17 cellular contexts compared by ENCODE assay signal in the genomic region with DNA sequence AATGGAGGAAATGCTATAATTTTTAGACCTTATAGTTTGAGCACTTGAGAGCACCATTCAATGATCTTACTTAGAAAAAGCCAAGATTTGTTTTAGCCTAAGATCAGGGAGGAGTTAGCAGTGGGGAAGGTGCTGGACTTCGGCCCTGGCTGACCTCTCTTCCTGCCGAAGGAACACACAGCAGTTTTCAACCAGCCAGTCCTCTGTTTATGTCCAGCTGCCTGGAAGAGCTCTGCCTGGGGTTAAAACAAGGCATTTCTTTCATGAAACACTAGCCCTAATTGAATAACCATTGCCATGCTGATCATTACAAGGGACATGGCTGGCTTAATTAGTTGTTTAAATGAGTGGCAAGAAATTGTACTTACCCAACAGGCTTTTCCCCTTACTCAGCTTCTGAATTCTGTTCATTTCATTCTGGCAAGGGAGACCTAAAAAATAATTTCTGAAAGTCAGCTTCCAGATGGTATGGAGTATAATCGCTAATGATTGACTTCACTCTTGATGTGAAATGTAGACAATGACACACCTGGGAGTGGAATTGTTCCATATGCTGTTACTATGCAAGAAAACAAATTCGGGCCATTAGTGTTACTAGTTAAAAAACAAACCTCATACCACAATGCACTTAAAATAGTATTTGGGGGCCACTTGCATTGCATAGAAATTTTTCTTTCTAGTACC.
DNase-seq lines count a peak whose midpoint lies in the region; ATAC-seq, FAIRE-seq and TF ChIP-seq lines count a peak whose summit lies in the region.
"Had no signal": no experiment of that assay in that cellular context is flagged by ENCODE, and none has a peak within 500 bp of the region (broad histone marks: within the 10 kb centered on the region; RNA-seq: fewer than 3 reads in every experiment).

No MANE protein-coding gene starts in this region.

- H3K23ac ChIP-seq in H1 (ENCODE audit: insufficient read length), result no peak overlapping the region

- H3K36me3 ChIP-seq in H1 (ENCODE audit: control insufficient read depth in 2 of 4, insufficient read depth in 4 of 4, low read length in 3 of 4), result no peaks in the 10 kb centered on the region
- H3K36me3 ChIP-seq in hepatocyte (replicated peaks; ENCODE audit: insufficient read depth, low read depth), result no peaks in the 10 kb centered on the region
- H3K36me3 ChIP-seq: BLaER1, HAP-1 had no signal

- TF ChIP-seq CTCF in H1 (IDR thresholded peaks at IDR 0.05; ENCODE audit: control extremely low read depth in 1 of 3, insufficient read depth in 1 of 3, low read depth in 1 of 3, low read length in 3 of 3), result no peak
- no peak for TF ChIP-seq CTCF in hepatocyte (IDR thresholded peaks at IDR 0.05; ENCODE audit: poor library complexity)

- H3K9me3 Mint-ChIP-seq in activated T-helper 2 cell treated with anti-CD3 and anti-CD28 coated beads, Interferon-gamma antibody, Interleukin-2, Interleukin-4, amounts not matched to agents 10 μg/mL and 5 μg/mL and 100 μg/mL, durations not matched to agents 14 hours and 24 hours and 36 hours, result no peaks in the 10 kb centered on the region
- H3K9me3 Mint-ChIP-seq: CD8-positive, alpha-beta memory T cell had no signal

- H2BK120ac ChIP-seq in H1 (replicated peaks; ENCODE audit: low read depth, low read length), result no peak overlapping the region

- TF ChIP-seq POLR2A in H1 (IDR thresholded peaks at IDR 0.05; ENCODE audit: control extremely low read depth in 1 of 2, low read depth in 2 of 2, low read length in 2 of 2), result no peak

- H4K20me1 ChIP-seq in H1 (replicated peaks in 1 of 2; ENCODE audit: control insufficient read depth in 1 of 2, insufficient read depth in 2 of 2, low read length in 2 of 2) (no peaks in the 10 kb centered on the region), hepatocyte (ENCODE audit: insufficient read depth, poor library complexity, severe bottlenecking) (no peaks in the 10 kb centered on the region)
- H4K20me1 ChIP-seq: BLaER1 had no signal

- no peaks in the 10 kb centered on the region for H3K23me2 ChIP-seq in H1 (ENCODE audit: low read depth, low read length)

- no peak for FAIRE-seq in H1 (lab: Jason Lieb, UNC)

- H3K56ac ChIP-seq in H1 (replicated peaks; ENCODE audit: insufficient read length, low read depth, low read length), result no peak overlapping the region

- DNase-seq in NCI-H2171 treated with DMSO at 0.1 percent for 48 hours (lab: John Stamatoyannopoulos, UW) (peak; percentile 63), NCI-H2171 (lab: John Stamatoyannopoulos, UW) (no peak), H1 (ENCODE audit: low read depth in 1 of 2, low spot score in 2 of 2) (no peak), hepatocyte (ENCODE audit: low spot score) (no peak), sciatic nerve (ENCODE audit: low spot score) (no peak), D341Med (ENCODE audit: low spot score) (no peak), occipital lobe (lab: John Stamatoyannopoulos, UW) (no peak)
- no peak for DNase-seq in activated T-helper 2 cell treated with anti-CD3 and anti-CD28 coated beads, Interferon-gamma antibody, Interleukin-2, Interleukin-4, amounts not matched to agents 10 μg/mL and 5 μg/mL and 100 μg/mL, durations not matched to agents 14 hours and 24 hours and 36 hours (ENCODE audit: low spot score)
- DNase-seq: CD8-positive, alpha-beta memory T cell; NCI-H1417; NCI-H2029 treated with DMSO at 0.1 percent for 48 hours; NCI-H526 had no signal

- no peak overlapping the region for H4K91ac ChIP-seq in H1 (replicated peaks; ENCODE audit: insufficient read length, low read length)

- no peak overlapping the region for H3K9ac ChIP-seq in H1 (replicated peaks in 1 of 4; ENCODE audit: extremely low read depth in 1 of 4, low read depth in 3 of 4, low read length in 3 of 4)
- H3K9ac ChIP-seq: BLaER1 had no signal

- 87% methylated on average over 4 of the region's 4 CpGs; no CpG with 5 or more reads in 1 of the 2 experiments for WGBS in H1 (ENCODE audit: extremely low coverage in 1 of 2, insufficient coverage in 1 of 2, insufficient read length in 1 of 2, insufficient replicate concordance in 2 of 2, low coverage in 1 of 2, low lambda C conversion rate in 2 of 2, missing lambda C conversion rate in 1 of 2), 2 experiments
- 68% methylated on average over 4 of the region's 4 CpGs for WGBS in hepatocyte (ENCODE audit: low lambda C conversion rate, missing lambda C conversion rate)

- H3K79me2 ChIP-seq in H1 (ENCODE audit: control insufficient read depth in 1 of 2, insufficient read depth in 2 of 2, low read length in 2 of 2), result no peaks in the 10 kb centered on the region
- H3K79me2 ChIP-seq in hepatocyte, result no peaks in the 10 kb centered on the region

- CTCF ChIA-PET in H1 (lab: Charles Lee; ENCODE audit: partially characterized antibody), result no interaction called here

- no peak overlapping the region for H3K14ac ChIP-seq in H1 (ENCODE audit: insufficient read length)

- no peak overlapping the region for H2BK20ac ChIP-seq in H1 (ENCODE audit: low read length)

- no peaks in the 10 kb centered on the region for H3K9me2 ChIP-seq in hepatocyte (replicated peaks; ENCODE audit: insufficient read depth)

- H2AK5ac ChIP-seq in H1 (ENCODE audit: low read depth, low read length), result no peak overlapping the region

- POLR2A ChIA-PET in H1 (lab: Charles Lee; ENCODE audit: partially characterized antibody), result no interaction called here

- H3K4me2 ChIP-seq in H1 (ENCODE audit: insufficient read depth in 1 of 2, low read depth in 2 of 2, low read length in 2 of 2) (no peak overlapping the region), hepatocyte (peak overlapping the region; percentile 38)
- H3K4me2 ChIP-seq: BLaER1 had no signal

- no peaks in the 10 kb centered on the region for H3K36me3 Mint-ChIP-seq in activated T-helper 2 cell treated with anti-CD3 and anti-CD28 coated beads, Interferon-gamma antibody, Interleukin-2, Interleukin-4, amounts not matched to agents 10 μg/mL and 5 μg/mL and 100 μg/mL, durations not matched to agents 14 hours and 24 hours and 36 hours (ENCODE audit: low read depth)
- H3K36me3 Mint-ChIP-seq: CD8-positive, alpha-beta memory T cell; IgD-negative memory B cell had no signal

- no peak overlapping the region for H4K5ac ChIP-seq in H1 (ENCODE audit: insufficient read length, low read depth, low read length)

- H3K4me1 Mint-ChIP-seq in activated T-helper 2 cell treated with anti-CD3 and anti-CD28 coated beads, Interferon-gamma antibody, Interleukin-2, Interleukin-4, amounts not matched to agents 10 μg/mL and 5 μg/mL and 100 μg/mL, durations not matched to agents 14 hours and 24 hours and 36 hours (ENCODE audit: low read depth), result no peaks in the 10 kb centered on the region
- H3K4me1 Mint-ChIP-seq: CD8-positive, alpha-beta memory T cell; IgD-negative memory B cell had no signal

- H3K4me3 ChIP-seq in H1 (ENCODE audit: extremely low read depth in 1 of 4, insufficient read depth in 2 of 4, low read depth in 3 of 4, low read length in 4 of 4) (no peak overlapping the region), hepatocyte (no peak overlapping the region)
- H3K4me3 ChIP-seq: BLaER1, HAP-1 had no signal

- no peak overlapping the region for H3K4me3 Mint-ChIP-seq in activated T-helper 2 cell treated with anti-CD3 and anti-CD28 coated beads, Interferon-gamma antibody, Interleukin-2, Interleukin-4, amounts not matched to agents 10 μg/mL and 5 μg/mL and 100 μg/mL, durations not matched to agents 14 hours and 24 hours and 36 hours (ENCODE audit: low read depth)
- H3K4me3 Mint-ChIP-seq: CD8-positive, alpha-beta memory T cell; IgD-negative memory B cell had no signal

- H3K9me3 ChIP-seq in H1 (ENCODE audit: insufficient read depth in 2 of 2, low read depth in 1 of 2, low read length in 1 of 2) (no peaks in the 10 kb centered on the region), hepatocyte (ENCODE audit: low read depth) (no peaks in the 10 kb centered on the region)
- H3K9me3 ChIP-seq: BLaER1, HAP-1 had no signal

- no peak for TF ChIP-seq EP300 in H1 (IDR thresholded peaks at IDR 0.05; ENCODE audit: borderline replicate concordance in 1 of 2, low read depth in 2 of 2, low read length in 2 of 2)

- no peak overlapping the region for H4K8ac ChIP-seq in H1 (ENCODE audit: extremely low read depth, insufficient read depth, low read length)

- H3K4me1 ChIP-seq in H1 (replicated peaks in 1 of 4; ENCODE audit: control insufficient read depth in 3 of 4, insufficient read depth in 4 of 4, low read length in 3 of 4), result peaks cover 0 to 3% (median 0%) of the 10 kb centered on the region in 4 experiments; a peak in 1 of 7 replicates
- peaks cover 13% of the 10 kb centered on the region for H3K4me1 ChIP-seq in hepatocyte (ENCODE audit: insufficient read depth)
- H3K4me1 ChIP-seq: BLaER1, HAP-1 had no signal

- H3K79me1 ChIP-seq in H1 (ENCODE audit: low read depth, low read length), result no peaks in the 10 kb centered on the region

- 0 out of 2 replicates have a peak overlapping the region, but pooled peaks have one; percentile 56 for H2AFZ ChIP-seq in H1 (ENCODE audit: low read length)
- no peak overlapping the region for H2AFZ ChIP-seq in hepatocyte

- no peak overlapping the region for H3K18ac ChIP-seq in H1 (ENCODE audit: extremely low read depth, low read length)

- H2BK12ac ChIP-seq in H1 (ENCODE audit: low read depth, low read length), result no peak overlapping the region

- no peak overlapping the region for H3K27ac Mint-ChIP-seq in activated T-helper 2 cell treated with anti-CD3 and anti-CD28 coated beads, Interferon-gamma antibody, Interleukin-2, Interleukin-4, amounts not matched to agents 10 μg/mL and 5 μg/mL and 100 μg/mL, durations not matched to agents 14 hours and 24 hours and 36 hours
- H3K27ac Mint-ChIP-seq: CD8-positive, alpha-beta memory T cell; IgD-negative memory B cell had no signal

- no peaks in the 10 kb centered on the region for H3K27me3 ChIP-seq in H1 (replicated peaks in 1 of 4; ENCODE audit: control insufficient read depth in 3 of 4, extremely low read depth in 1 of 4, insufficient read depth in 3 of 4, low read length in 3 of 4)
- H3K27me3 ChIP-seq in hepatocyte, result no peaks in the 10 kb centered on the region
- H3K27me3 ChIP-seq: BLaER1 had no signal

- no peaks in the 10 kb centered on the region for H3K27me3 Mint-ChIP-seq in activated T-helper 2 cell treated with anti-CD3 and anti-CD28 coated beads, Interferon-gamma antibody, Interleukin-2, Interleukin-4, amounts not matched to agents 10 μg/mL and 5 μg/mL and 100 μg/mL, durations not matched to agents 14 hours and 24 hours and 36 hours (ENCODE audit: low read depth)
- H3K27me3 Mint-ChIP-seq: IgD-negative memory B cell had no signal

- no peak overlapping the region for H3K27ac ChIP-seq in H1 (ENCODE audit: low read depth, low read length)
- H3K27ac ChIP-seq in hepatocyte, result peak overlapping the region; percentile 61
- H3K27ac ChIP-seq: 22Rv1, BLaER1, RWPE1 had no signal

- intact Hi-C loops in sciatic nerve (cut with DNase I), result no loop called here
- intact Hi-C loops in activated T-helper 2 cell treated with anti-CD3 and anti-CD28 coated beads, Interferon-gamma antibody, Interleukin-2, Interleukin-4, amounts not matched to agents 10 μg/mL and 5 μg/mL and 100 μg/mL, durations not matched to agents 14 hours and 24 hours and 36 hours (cut with micrococcal nuclease), result no loop called here

- H3K4ac ChIP-seq in H1 (replicated peaks; ENCODE audit: insufficient read length, low read depth, low read length), result no peak overlapping the region

- H2BK15ac ChIP-seq in H1 (ENCODE audit: low read length), result no peak overlapping the region

- ATAC-seq in sciatic nerve, result peak; percentile 63

- no peak overlapping the region for H2BK5ac ChIP-seq in H1 (ENCODE audit: low read depth, low read length)

- no peak for TF ChIP-seq RAD21 in H1 (IDR thresholded peaks at IDR 0.05 in 1 of 2, conservative IDR thresholded peaks at IDR 0.05 in 1 of 2; ENCODE audit: low read depth in 2 of 2, low read length in 2 of 2)
